Comparison of ENCODE assay signal across 10 cellular contexts in genomic region chr1:116824631-116825399, GRCh38.
DNase-seq lines count a peak whose midpoint lies in the region; ATAC-seq and TF ChIP-seq lines count a peak whose summit lies in the region.
"Had no signal": no experiment of that assay in that cellular context is flagged by ENCODE, and none has a peak within 500 bp of the region (broad histone marks: within the 10 kb centered on the region; RNA-seq: fewer than 3 reads in every experiment).

No MANE protein-coding gene starts in this region.

- H3K4me1 Mint-ChIP-seq in activated naive CD8-positive, alpha-beta T cell treated with anti-CD3 and anti-CD28 coated beads for 36 hours, result peaks cover 45% of the 10 kb centered on the region
- peaks cover 65% of the 10 kb centered on the region for H3K4me1 Mint-ChIP-seq in nephron progenitor cell

- no peak for TF ChIP-seq CTCF in nephron progenitor cell (IDR thresholded peaks at IDR 0.05)

- H3K27ac Mint-ChIP-seq in activated naive CD8-positive, alpha-beta T cell treated with anti-CD3 and anti-CD28 coated beads for 36 hours, result peak overlapping the region; percentile 94
- H3K27ac Mint-ChIP-seq in nephron progenitor cell, result peak overlapping the region; percentile 93
- H3K27ac Mint-ChIP-seq: IgD-negative memory B cell had no signal

- no peak for ATAC-seq in GM19395 (IDR thresholded peaks at IDR 0.05; ENCODE audit: unreplicated experiment)

- peaks cover 25% of the 10 kb centered on the region for H3K36me3 Mint-ChIP-seq in activated naive CD8-positive, alpha-beta T cell treated with anti-CD3 and anti-CD28 coated beads for 36 hours
- no peaks in the 10 kb centered on the region for H3K36me3 Mint-ChIP-seq in nephron progenitor cell (ENCODE audit: low read depth)

- DNase-seq in DMS53 (lab: John Stamatoyannopoulos, UW) (peak; percentile 60), DMS53 treated with DMSO at 0.1 percent for 48 hours (lab: John Stamatoyannopoulos, UW; ENCODE audit: unreplicated experiment) (no peak), NCI-H2081 treated with DMSO at 0.1 percent for 48 hours (lab: John Stamatoyannopoulos, UW) (peak; percentile 18), nephron progenitor cell (no peak), kidney glomerular epithelial cell (lab: John Stamatoyannopoulos, UW) (no peak)
- DNase-seq in activated naive CD8-positive, alpha-beta T cell treated with anti-CD3 and anti-CD28 coated beads for 36 hours, result no peak
- DNase-seq in stimulated activated naive CD4-positive, alpha-beta T cell treated with Interleukin-2 at 50 U/mL for 16 hours (lab: John Stamatoyannopoulos, UW), result no peak
- DNase-seq: aorta had no signal

- no peaks in the 10 kb centered on the region for H3K27me3 Mint-ChIP-seq in activated naive CD8-positive, alpha-beta T cell treated with anti-CD3 and anti-CD28 coated beads for 36 hours
- H3K27me3 Mint-ChIP-seq in nephron progenitor cell (ENCODE audit: low read depth, poor library complexity), result peaks cover 4% of the 10 kb centered on the region
- H3K27me3 Mint-ChIP-seq: IgD-negative memory B cell had no signal

- H3K9me3 Mint-ChIP-seq in activated naive CD8-positive, alpha-beta T cell treated with anti-CD3 and anti-CD28 coated beads for 36 hours, result peaks cover 11% of the 10 kb centered on the region
- no peaks in the 10 kb centered on the region for H3K9me3 Mint-ChIP-seq in nephron progenitor cell
- H3K9me3 Mint-ChIP-seq: IgD-negative memory B cell had no signal

- no peak overlapping the region for H3K4me3 Mint-ChIP-seq in activated naive CD8-positive, alpha-beta T cell treated with anti-CD3 and anti-CD28 coated beads for 36 hours
- H3K4me3 Mint-ChIP-seq in nephron progenitor cell, result peak overlapping the region; percentile 66
- H3K4me3 Mint-ChIP-seq: IgD-negative memory B cell had no signal

Comparison
In these comparisons a context has a peak if more than half of its experiments do, and no peak if none do; other contexts are left out.
1. DNase-seq: peak in DMS53 (single experiment) and NCI-H2081 treated with DMSO at 0.1 percent for 48 hours (single experiment); none in DMS53 treated with DMSO at 0.1 percent for 48 hours (single experiment), activated naive CD8-positive, alpha-beta T cell treated with anti-CD3 and anti-CD28 coated beads for 36 hours (single experiment), nephron progenitor cell (single experiment), kidney glomerular epithelial cell (single experiment) and stimulated activated naive CD4-positive, alpha-beta T cell treated with Interleukin-2 at 50 U/mL for 16 hours (single experiment).